In genomic region chr20:46327557-46327956, GRCh38 we compare ENCODE assay signal across 37 cellular contexts. TPM values are rescaled to one million over a fixed set of nuclear protein-coding genes. Genes with fewer than 3 reads are reported as not detected.
"Had no signal": no experiment of that assay in that cellular context is flagged by ENCODE, and none has a peak within 500 bp of the region (broad histone marks: within the 10 kb centered on the region; RNA-seq: fewer than 3 reads in every experiment).

No MANE protein-coding gene starts in this region.

- H3K27ac Mint-ChIP-seq: activated B cell treated with CpG ODN at 0.5 μM for 24 hours; activated CD4-positive, alpha-beta memory T cell treated with anti-CD3 and anti-CD28 coated beads for 36 hours; activated CD4-positive, alpha-beta T cell treated with anti-CD3 and anti-CD28 coated beads, Interleukin-2, amount 10 ng/mL, durations not matched to agents 24 days and 14 days; activated CD8-positive, alpha-beta T cell treated with anti-CD3 and anti-CD28 coated beads for 36 hours; activated naive CD4-positive, alpha-beta T cell treated with anti-CD3 and anti-CD28 coated beads for 36 hours; activated naive CD4-positive, alpha-beta T cell treated with anti-CD3 and anti-CD28 coated beads, Interleukin-2, amount 50 U/mL, for 72 hours; activated naive CD8-positive, alpha-beta T cell treated with anti-CD3 and anti-CD28 coated beads for 36 hours; activated T-cell treated with anti-CD3 and anti-CD28 coated beads, Interleukin-2, amount 50 U/mL, for 72 hours; activated T-helper 1 cell treated with anti-CD3 and anti-CD28 coated beads, Interleukin-12 subunit alpha, Interleukin-12 subunit beta, Interleukin-2, Interleukin-4 antibody, amounts not matched to agents 30 ng/mL and 10 ng/mL and 1 ng/mL, durations not matched to agents 14 hours and 24 hours and 36 hours; activated T-helper 17 cell treated with anti-CD3 and anti-CD28 coated beads, Interleukin-2, amount 50 U/mL, for 72 hours; T-helper 1 cell treated with Interleukin-12 subunit alpha and Interleukin-12 subunit beta and Interleukin-4 antibody, amounts not matched to agents 30 μg/mL and 1 μg/mL, for 36 hours; T-helper 2 cell treated with Interferon-gamma antibody and Interleukin-4, amounts not matched to agents 5 μg/mL and 100 μg/mL, for 36 hours had no signal

- H3K36me3 ChIP-seq: adrenal gland, brain microvascular endothelial cell, breast epithelium had no signal

- H3K4me3 ChIP-seq: adrenal gland, body of pancreas, breast epithelium had no signal

- H3K4me1 ChIP-seq: adrenal gland had no signal

- H3K4me3 Mint-ChIP-seq: activated B cell treated with CpG ODN at 0.5 μM for 24 hours; activated CD4-positive, alpha-beta memory T cell treated with anti-CD3 and anti-CD28 coated beads for 36 hours; activated CD4-positive, alpha-beta T cell treated with anti-CD3 and anti-CD28 coated beads, Interleukin-2, amount 10 ng/mL, durations not matched to agents 24 days and 14 days; activated CD8-positive, alpha-beta T cell treated with anti-CD3 and anti-CD28 coated beads for 36 hours; activated naive CD4-positive, alpha-beta T cell treated with anti-CD3 and anti-CD28 coated beads for 36 hours; activated naive CD8-positive, alpha-beta T cell treated with anti-CD3 and anti-CD28 coated beads for 36 hours; activated T-cell treated with anti-CD3 and anti-CD28 coated beads, Interleukin-2, amount 50 U/mL, for 4 hours; activated T-cell treated with anti-CD3 and anti-CD28 coated beads, Interleukin-2, amount 50 U/mL, for 72 hours; activated T-helper 1 cell treated with anti-CD3 and anti-CD28 coated beads, Interleukin-12 subunit alpha, Interleukin-12 subunit beta, Interleukin-2, Interleukin-4 antibody, amounts not matched to agents 30 ng/mL and 10 ng/mL and 1 ng/mL, durations not matched to agents 14 hours and 24 hours and 36 hours; activated T-helper 17 cell treated with anti-CD3 and anti-CD28 coated beads, Interleukin-2, amount 50 U/mL, for 72 hours; T-helper 1 cell treated with Interleukin-12 subunit alpha and Interleukin-12 subunit beta and Interleukin-4 antibody, amounts not matched to agents 30 μg/mL and 1 μg/mL, for 36 hours; T-helper 2 cell treated with Interferon-gamma antibody and Interleukin-4, amounts not matched to agents 5 μg/mL and 100 μg/mL, for 36 hours had no signal

- H3K4me1 Mint-ChIP-seq: activated CD4-positive, alpha-beta T cell treated with anti-CD3 and anti-CD28 coated beads, Interleukin-2, amount 10 ng/mL, durations not matched to agents 24 days and 14 days; activated naive CD8-positive, alpha-beta T cell treated with anti-CD3 and anti-CD28 coated beads for 36 hours; activated T-helper 17 cell treated with anti-CD3 and anti-CD28 coated beads, Interleukin-2, amount 50 U/mL, for 72 hours had no signal

- FAIRE-seq: astrocyte, TTC549 had no signal

- H3K27ac ChIP-seq: adrenal gland, body of pancreas, brain microvascular endothelial cell, breast epithelium, VCaP had no signal

- ATAC-seq: activated CD8-positive, alpha-beta T cell treated with anti-CD3 and anti-CD28 coated beads for 36 hours; activated naive CD4-positive, alpha-beta T cell treated with anti-CD3 and anti-CD28 coated beads, Interleukin-2, amount 50 U/mL, for 72 hours; activated T-cell treated with anti-CD3 and anti-CD28 coated beads, Interleukin-2, amount 50 U/mL, for 4 hours; activated T-cell treated with anti-CD3 and anti-CD28 coated beads, Interleukin-2, amount 50 U/mL, for 72 hours; activated T-helper 17 cell treated with anti-CD3 and anti-CD28 coated beads, Interleukin-2, amount 50 U/mL, for 72 hours; body of pancreas had no signal

- DNase-seq: activated B cell treated with CpG ODN at 0.5 μM for 24 hours; activated CD4-positive, alpha-beta memory T cell treated with anti-CD3 and anti-CD28 coated beads for 36 hours; activated CD4-positive, alpha-beta T cell treated with anti-CD3 and anti-CD28 coated beads for 4 hours; activated CD4-positive, alpha-beta T cell treated with anti-CD3 and anti-CD28 coated beads, Interleukin-2, amount 10 ng/mL, durations not matched to agents 24 days and 14 days; activated CD4-positive, alpha-beta T cell treated with anti-CD3 and anti-CD28 coated beads, Interleukin-2, amount 50 U/mL, for 1 hour; activated CD4-positive, alpha-beta T cell treated with anti-CD3 and anti-CD28 coated beads, Interleukin-2, amount 50 U/mL, for 4 hours; activated CD4-positive, CD25-positive, alpha-beta regulatory T cell treated with anti-CD3 and anti-CD28 coated beads, Interleukin-2, amount 50 U/mL, for 72 hours; activated CD8-positive, alpha-beta memory T cell treated with anti-CD3 and anti-CD28 coated beads, Interleukin-2, amount 50 U/mL, for 4 hours; activated CD8-positive, alpha-beta T cell treated with anti-CD3 and anti-CD28 coated beads for 36 hours; activated effector memory CD4-positive, alpha-beta T cell treated with anti-CD3 and anti-CD28 coated beads, Interleukin-2, amount 50 U/mL, for 16 hours; activated gamma-delta T cell treated with Interleukin-2 at 50 U/mL for 16 hours; activated naive CD4-positive, alpha-beta T cell; activated naive CD4-positive, alpha-beta T cell treated with anti-CD3 and anti-CD28 coated beads for 36 hours; activated naive CD4-positive, alpha-beta T cell treated with anti-CD3 and anti-CD28 coated beads, Interleukin-2, amount 50 U/mL, for 16 hours; activated naive CD8-positive, alpha-beta T cell treated with anti-CD3 and anti-CD28 coated beads for 36 hours; activated T-cell treated with anti-CD3 and anti-CD28 coated beads for 4 hours; activated T-cell treated with anti-CD3 and anti-CD28 coated beads, Interleukin-2, amount 50 U/mL, for 1 hour; activated T-cell treated with anti-CD3 and anti-CD28 coated beads, Interleukin-2, amount 50 U/mL, for 4 hours; activated T-cell treated with anti-CD3 and anti-CD28 coated beads, Interleukin-2, amount 50 U/mL, for 72 hours; adrenal gland; amniotic stem cell; aorta; body of pancreas; brain microvascular endothelial cell; central memory CD4-positive, alpha-beta T cell; T-helper 2 cell; T-helper 9 cell had no signal

- H3K9me3 ChIP-seq: adrenal gland, body of pancreas, breast epithelium had no signal

- H3K36me3 Mint-ChIP-seq: activated CD4-positive, alpha-beta memory T cell treated with anti-CD3 and anti-CD28 coated beads for 36 hours; activated naive CD4-positive, alpha-beta T cell treated with anti-CD3 and anti-CD28 coated beads, Interleukin-2, amount 50 U/mL, for 72 hours; activated naive CD8-positive, alpha-beta T cell treated with anti-CD3 and anti-CD28 coated beads for 36 hours had no signal

- H3K9me3 Mint-ChIP-seq: activated B cell treated with CpG ODN at 0.5 μM for 24 hours; activated CD4-positive, alpha-beta memory T cell treated with anti-CD3 and anti-CD28 coated beads for 36 hours; activated CD4-positive, alpha-beta T cell treated with anti-CD3 and anti-CD28 coated beads, Interleukin-2, amount 10 ng/mL, durations not matched to agents 24 days and 14 days; activated CD8-positive, alpha-beta T cell treated with anti-CD3 and anti-CD28 coated beads for 36 hours; activated naive CD4-positive, alpha-beta T cell treated with anti-CD3 and anti-CD28 coated beads for 36 hours; activated naive CD4-positive, alpha-beta T cell treated with anti-CD3 and anti-CD28 coated beads, Interleukin-2, amount 50 U/mL, for 72 hours; activated naive CD8-positive, alpha-beta T cell treated with anti-CD3 and anti-CD28 coated beads for 36 hours; activated T-cell treated with anti-CD3 and anti-CD28 coated beads, Interleukin-2, amount 50 U/mL, for 4 hours; activated T-cell treated with anti-CD3 and anti-CD28 coated beads, Interleukin-2, amount 50 U/mL, for 72 hours; activated T-helper 1 cell treated with anti-CD3 and anti-CD28 coated beads, Interleukin-12 subunit alpha, Interleukin-12 subunit beta, Interleukin-2, Interleukin-4 antibody, amounts not matched to agents 30 ng/mL and 10 ng/mL and 1 ng/mL, durations not matched to agents 14 hours and 24 hours and 36 hours; activated T-helper 17 cell treated with anti-CD3 and anti-CD28 coated beads, Interleukin-2, amount 50 U/mL, for 72 hours; T-helper 1 cell treated with Interleukin-12 subunit alpha and Interleukin-12 subunit beta and Interleukin-4 antibody, amounts not matched to agents 30 μg/mL and 1 μg/mL, for 36 hours; T-helper 2 cell treated with Interferon-gamma antibody and Interleukin-4, amounts not matched to agents 5 μg/mL and 100 μg/mL, for 36 hours had no signal

RNA-seq across cellular contexts. Expression of gene CDH22, which starts 19.3 kb away (rescaled TPM):
- total RNA-seq: activated CD4-positive, alpha-beta memory T cell treated with anti-CD3 and anti-CD28 coated beads for 36 hours; activated CD4-positive, alpha-beta T cell treated with anti-CD3 and anti-CD28 coated beads, Interleukin-2, amount 10 ng/mL, durations not matched to agents 24 days and 14 days; activated CD8-positive, alpha-beta memory T cell treated with anti-CD3 and anti-CD28 coated beads for 36 hours; activated CD8-positive, alpha-beta T cell treated with anti-CD3 and anti-CD28 coated beads for 36 hours; activated T-cell treated with anti-CD3 and anti-CD28 coated beads, Interleukin-2, amount 50 U/mL, for 4 hours; activated T-cell treated with anti-CD3 and anti-CD28 coated beads, Interleukin-2, amount 50 U/mL, for 72 hours; activated T-helper 1 cell treated with anti-CD3 and anti-CD28 coated beads, Interleukin-12 subunit alpha, Interleukin-12 subunit beta, Interleukin-2, Interleukin-4 antibody, amounts not matched to agents 30 ng/mL and 10 ng/mL and 1 ng/mL, durations not matched to agents 14 hours and 24 hours and 36 hours; activated T-helper 17 cell treated with anti-CD3 and anti-CD28 coated beads, Interleukin-2, amount 50 U/mL, for 72 hours; aorta; astrocyte had no signal
- polyA plus RNA-seq: aorta had no signal
